Comparison of ENCODE assay signal across 21 cellular contexts in the genomic region with DNA sequence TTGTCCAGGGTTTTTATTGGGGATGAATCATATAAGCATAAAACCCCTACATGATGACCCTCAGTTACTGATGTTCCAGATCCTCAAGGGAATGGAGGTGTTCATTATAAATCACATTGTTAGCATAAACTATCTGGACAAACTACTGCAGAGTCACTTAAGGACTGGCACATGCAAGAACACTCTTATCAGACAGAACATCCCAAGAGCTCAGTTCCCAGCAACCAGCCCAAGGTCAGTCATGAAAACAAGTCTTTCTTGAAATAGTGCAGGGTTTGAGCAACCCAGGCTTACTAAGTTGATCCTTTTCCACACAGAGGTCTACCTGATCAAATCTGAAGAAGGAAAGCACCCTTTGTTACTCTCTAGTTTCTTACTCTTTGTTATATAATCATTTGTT. TPM values are rescaled to one million over a fixed set of nuclear protein-coding genes. Genes with fewer than 3 reads are reported as not detected.
DNase-seq lines count a peak whose midpoint lies in the region; ATAC-seq and TF ChIP-seq lines count a peak whose summit lies in the region.
"Had no signal": no experiment of that assay in that cellular context is flagged by ENCODE, and none has a peak within 500 bp of the region (broad histone marks: within the 10 kb centered on the region; RNA-seq: fewer than 3 reads in every experiment).

No MANE protein-coding gene starts in this region.

- CTCF ChIA-PET in IMR-90 (lab: Yijun Ruan, JAX) = interaction anchor here (1.4 kb wide), 2 partner anchors 67 to 99 kb away, joined by 4 to 5 read pairs; no protein-coding TSS in a partner anchor

- no peaks in the 10 kb centered on the region for H3K79me1 ChIP-seq in IMR-90 (ENCODE audit: low read depth in 1 of 2, low read length in 2 of 2)

- no peak overlapping the region for H3K14ac ChIP-seq in IMR-90 (replicated peaks; ENCODE audit: low read depth, low read length)

- peaks cover 9% of the 10 kb centered on the region for H3K9me1 ChIP-seq in IMR-90 (ENCODE audit: insufficient read depth, low read length)

- no peak overlapping the region for H3K56ac ChIP-seq in IMR-90 (ENCODE audit: extremely low read depth, insufficient read depth, low read length)

- H3K9me3 ChIP-seq in IMR-90 (ENCODE audit: control insufficient read depth, insufficient read depth, low read length) (no peaks in the 10 kb centered on the region), RWPE2 (ENCODE audit: severe bottlenecking) (no peaks in the 10 kb centered on the region)
- H3K9me3 ChIP-seq: BLaER1 treated with 17β-estradiol and CSF1 and Interleukin-3, amounts not matched to agents 10 nM and 100 nM had no signal

- peak overlapping the region; percentile 5; the same call in 1 of the 2 replicates for H4K91ac ChIP-seq in IMR-90 (ENCODE audit: insufficient read depth, low read depth, low read length)

- H3K36me3 ChIP-seq in IMR-90 (ENCODE audit: control insufficient read depth, insufficient read depth, low read length) (no peaks in the 10 kb centered on the region), RWPE2 (ENCODE audit: low read depth) (no peaks in the 10 kb centered on the region)
- H3K36me3 ChIP-seq: BLaER1 treated with 17β-estradiol and CSF1 and Interleukin-3, amounts not matched to agents 10 nM and 100 nM had no signal

- peak overlapping the region; percentile 69 for H3K18ac ChIP-seq in IMR-90 (ENCODE audit: low read depth, low read length)

- H3K4ac ChIP-seq in IMR-90 (ENCODE audit: low read depth, low read length) = 0 out of 2 replicates have a peak overlapping the region, but pooled peaks have one; percentile 2

- TF ChIP-seq RAD21 in IMR-90 (IDR thresholded peaks at IDR 0.05; ENCODE audit: low read length) = no peak

- dilution Hi-C loops in IMR-90 (cut with HindIII; ENCODE audit: low sequenced_read_pairs, unreplicated experiment) = no loop called here

- ATAC-seq in IMR-90 (ENCODE audit: low read depth) (no peak), RWPE2 (ENCODE audit: low read depth) (no peak; the same call in 2 of the 3 replicates), esophagus mucosa (peak; percentile 84), HG03378 (IDR thresholded peaks at IDR 0.05; ENCODE audit: unreplicated experiment) (no peak), GM18861 (IDR thresholded peaks at IDR 0.05; ENCODE audit: unreplicated experiment) (no peak)
- ATAC-seq: CD8-positive, alpha-beta T cell; Panc1 had no signal

- no peak overlapping the region; the same call in 1 of the 2 replicates for H2BK20ac ChIP-seq in IMR-90 (ENCODE audit: low read depth, low read length)

- POLR2A ChIA-PET in IMR-90 (lab: Charles Lee; ENCODE audit: unreplicated experiment) = no interaction called here

- in situ Hi-C loops in IMR-90 (cut with MboI; ENCODE audit: low sequenced_read_pairs) = loop anchor here (25.0 kb wide), 1 partner anchor 1325 kb away; no protein-coding TSS in a partner anchor

- TF ChIP-seq CTCF in IMR-90 (conservative IDR thresholded peaks at IDR 0.05; ENCODE audit: low read depth, low read length) = no peak
- TF ChIP-seq CTCF in RWPE2 (IDR thresholded peaks at IDR 0.05; ENCODE audit: poor library complexity, severe bottlenecking) = no peak

- no TSS peak for BruUV-seq in IMR-90 (replicated peaks; lab: Mats Ljungman, UMichigan)

- no peak overlapping the region for H2AK9ac ChIP-seq in IMR-90 (replicated peaks; ENCODE audit: low read depth, low read length, poor library complexity)

- H2BK120ac ChIP-seq in IMR-90 (ENCODE audit: low read depth, low read length) = no peak overlapping the region; the same call in 1 of the 2 replicates

- H2AFZ ChIP-seq in IMR-90 (replicated peaks; ENCODE audit: low read length, poor library complexity) = no peak overlapping the region

- no peak overlapping the region for H3K9ac ChIP-seq in IMR-90 (ENCODE audit: low read depth, low read length)
- H3K9ac ChIP-seq: BLaER1 treated with 17β-estradiol and CSF1 and Interleukin-3, amounts not matched to agents 10 nM and 100 nM; KMS-11 had no signal

- peak overlapping the region; percentile 42; the same call in 1 of the 2 replicates for H2AK5ac ChIP-seq in IMR-90 (ENCODE audit: low read depth, low read length)

- H4K8ac ChIP-seq in IMR-90 (ENCODE audit: low read depth in 2 of 2, low read length in 2 of 2) = 0 out of 4 replicates have a peak overlapping the region, but pooled peaks of 1 of the 2 experiments have one; percentile 2

- no peak overlapping the region for H3K27ac ChIP-seq in IMR-90 (ENCODE audit: insufficient read depth, low read length)
- peak overlapping the region; percentile 36 for H3K27ac ChIP-seq in RWPE2 (ENCODE audit: poor library complexity, severe bottlenecking)
- H3K27ac ChIP-seq: BLaER1 treated with 17β-estradiol and CSF1 and Interleukin-3, amounts not matched to agents 10 nM and 100 nM; KMS-11 had no signal

- peaks cover 18% of the 10 kb centered on the region for H3K4me1 ChIP-seq in IMR-90 (ENCODE audit: control insufficient read depth, insufficient read depth, low read length)
- H3K4me1 ChIP-seq in RWPE2 (ENCODE audit: insufficient read depth, poor library complexity, severe bottlenecking) = peaks cover 22% of the 10 kb centered on the region

- no peak overlapping the region for H3K23ac ChIP-seq in IMR-90 (ENCODE audit: low read depth, low read length)

- DNase-seq in IMR-90 (no peak), RWPE2 (ENCODE audit: low spot score) (no peak), iris pigment epithelial cell (ENCODE audit: low read depth) (peak; percentile 85), NOMO-1 treated with dmso at 0.1 percent for 144 hours (lab: John Stamatoyannopoulos, UW; ENCODE audit: unreplicated experiment) (no peak), globus pallidus (ENCODE audit: low spot score) (no peak)
- DNase-seq: Calu3; CD8-positive, alpha-beta T cell; DMS53; EL; NCI-H1417 treated with DMSO at 0.1 percent for 48 hours; NCI-H187 treated with DMSO at 0.1 percent for 48 hours; NCI-H226; NCI-H524 treated with DMSO at 0.1 percent for 48 hours had no signal

- no peak for TF ChIP-seq POLR2A in IMR-90 (IDR thresholded peaks at IDR 0.05; ENCODE audit: low read depth, low read length)

- no peak overlapping the region for H3K4me2 ChIP-seq in IMR-90 (ENCODE audit: low read depth, low read length)
- H3K4me2 ChIP-seq: BLaER1 treated with 17β-estradiol and CSF1 and Interleukin-3, amounts not matched to agents 10 nM and 100 nM; KMS-11 had no signal

- peak overlapping the region; percentile 73; the same call in 1 of the 2 replicates for H4K5ac ChIP-seq in IMR-90 (ENCODE audit: low read depth, low read length)

- no peak overlapping the region for H3K4me3 ChIP-seq in IMR-90 (ENCODE audit: insufficient read depth, low read depth, low read length)
- no peak overlapping the region for H3K4me3 ChIP-seq in RWPE2 (ENCODE audit: severe bottlenecking)
- H3K4me3 ChIP-seq: BLaER1 treated with 17β-estradiol and CSF1 and Interleukin-3, amounts not matched to agents 10 nM and 100 nM had no signal

- H2BK15ac ChIP-seq in IMR-90 (ENCODE audit: low read depth, low read length) = 0 out of 3 replicates have a peak overlapping the region, but pooled peaks have one; percentile 15

- intact Hi-C loops in IMR-90 (cut with micrococcal nuclease) = loop anchor here (5.0 to 10.0 kb wide), 3 partner anchors 35 to 1522 kb away; partner anchors contain the start of gene BCO2

- no peaks in the 10 kb centered on the region for H4K20me1 ChIP-seq in IMR-90 (ENCODE audit: insufficient read depth, low read length)
- H4K20me1 ChIP-seq: BLaER1 treated with 17β-estradiol and CSF1 and Interleukin-3, amounts not matched to agents 10 nM and 100 nM had no signal

- H2BK5ac ChIP-seq in IMR-90 (ENCODE audit: low read depth, low read length, poor library complexity, severe bottlenecking) = no peak overlapping the region

- H3K27me3 ChIP-seq in IMR-90 (ENCODE audit: control insufficient read depth, insufficient read depth, low read length) = no peaks in the 10 kb centered on the region
- no peaks in the 10 kb centered on the region for H3K27me3 ChIP-seq in RWPE2 (ENCODE audit: insufficient read depth, poor library complexity, severe bottlenecking)
- H3K27me3 ChIP-seq: BLaER1 treated with 17β-estradiol and CSF1 and Interleukin-3, amounts not matched to agents 10 nM and 100 nM had no signal

TF ChIP-seq in IMR-90, 13 proteins besides CTCF, POLR2A, EP300 and RAD21 (continues in another document):
- TF ChIP-seq CHD1 (IDR thresholded peaks at IDR 0.05; ENCODE audit: low read depth, low read length) = no peak
- no peak for TF ChIP-seq FOS (IDR thresholded peaks at IDR 0.05; ENCODE audit: low read depth, low read length)
- TF ChIP-seq SMC3 (IDR thresholded peaks at IDR 0.05; ENCODE audit: low read depth, low read length) = no peak
- TF ChIP-seq CEBPB (IDR thresholded peaks at IDR 0.05; ENCODE audit: low read depth, low read length) = no peak
- TF ChIP-seq BHLHE40 (IDR thresholded peaks at IDR 0.05; ENCODE audit: low read depth, low read length) = no peak

RNA-seq across cellular contexts. Expression of gene PTS, which starts 13.5 kb away (rescaled TPM):
- total RNA-seq in IMR-90 (2012; rRNA removed) (21.0 and 63.6 TPM in 2 replicates), esophagus mucosa (32.5 TPM)
- polyA plus RNA-seq in IMR-90 (2012; rRNA removed) = 50.7 and 51.8 TPM in 2 replicates
- polyA plus RNA-seq in IMR-90 (2012; cell fraction: cytosol; rRNA removed) = 17.3 and 17.8 TPM in 2 replicates
- 8.7 and 72.6 TPM in 2 replicates for polyA plus RNA-seq in IMR-90 (2012; cell fraction: nucleus; rRNA removed; ENCODE audit: low replicate concordance)

RNA-seq across cellular contexts. Expression of gene BCO2, which starts 37.4 kb away (rescaled TPM):
- total RNA-seq in IMR-90 (2012; rRNA removed) (0.18 and 0.83 TPM in 2 replicates), esophagus mucosa (5.7 TPM)
- 0.20 and 0.68 TPM in 2 replicates for polyA plus RNA-seq in IMR-90 (2012; rRNA removed)
- polyA plus RNA-seq in IMR-90 (2012; cell fraction: cytosol; rRNA removed) = 0.03 and 0.04 TPM in 2 replicates
- 0.32 and 4.6 TPM in 2 replicates for polyA plus RNA-seq in IMR-90 (2012; cell fraction: nucleus; rRNA removed; ENCODE audit: low replicate concordance)

RNA-seq across cellular contexts. Expression of gene TEX12, which starts 45.5 kb away (rescaled TPM):
- total RNA-seq in IMR-90 (2012; rRNA removed) = not detected in 2 replicates
- polyA plus RNA-seq in IMR-90 (2012; rRNA removed) = 0.12 TPM in 1 of 2 replicates, not detected in the other
- not detected in 2 replicates for polyA plus RNA-seq in IMR-90 (2012; cell fraction: cytosol; rRNA removed)
- 0.15 TPM in 1 of 2 replicates, not detected in the other for polyA plus RNA-seq in IMR-90 (2012; cell fraction: nucleus; rRNA removed; ENCODE audit: low replicate concordance)
- 0.16 TPM for total RNA-seq in esophagus mucosa
- total RNA-seq: Calu3; CD8-positive, alpha-beta T cell had no signal

RNA-seq across cellular contexts. Expression of gene PLET1, which starts 48.0 kb away (rescaled TPM):
- total RNA-seq in IMR-90 (2012; rRNA removed) (not detected in 2 replicates), esophagus mucosa (not detected)
- not detected in 2 replicates for polyA plus RNA-seq in IMR-90 (2012; rRNA removed)
- polyA plus RNA-seq in IMR-90 (2012; cell fraction: cytosol; rRNA removed) = not detected in 2 replicates
- not detected in 2 replicates for polyA plus RNA-seq in IMR-90 (2012; cell fraction: nucleus; rRNA removed; ENCODE audit: low replicate concordance)
- total RNA-seq: Calu3; CD8-positive, alpha-beta T cell; H4; M059J had no signal

RNA-seq across cellular contexts. Expression of gene IL18, which starts 48.8 kb away (rescaled TPM):
- total RNA-seq in IMR-90 (2012; rRNA removed) = 0.54 and 0.83 TPM in 2 replicates
- polyA plus RNA-seq in IMR-90 (2012; rRNA removed) = 0.89 and 0.96 TPM in 2 replicates
- polyA plus RNA-seq in IMR-90 (2012; cell fraction: cytosol; rRNA removed) = 0.12 and 0.20 TPM in 2 replicates
- polyA plus RNA-seq in IMR-90 (2012; cell fraction: nucleus; rRNA removed; ENCODE audit: low replicate concordance) = 0.12 and 0.50 TPM in 2 replicates
- 41.8 TPM for total RNA-seq in esophagus mucosa
- total RNA-seq: CD8-positive, alpha-beta T cell had no signal
